In the genomic region with DNA sequence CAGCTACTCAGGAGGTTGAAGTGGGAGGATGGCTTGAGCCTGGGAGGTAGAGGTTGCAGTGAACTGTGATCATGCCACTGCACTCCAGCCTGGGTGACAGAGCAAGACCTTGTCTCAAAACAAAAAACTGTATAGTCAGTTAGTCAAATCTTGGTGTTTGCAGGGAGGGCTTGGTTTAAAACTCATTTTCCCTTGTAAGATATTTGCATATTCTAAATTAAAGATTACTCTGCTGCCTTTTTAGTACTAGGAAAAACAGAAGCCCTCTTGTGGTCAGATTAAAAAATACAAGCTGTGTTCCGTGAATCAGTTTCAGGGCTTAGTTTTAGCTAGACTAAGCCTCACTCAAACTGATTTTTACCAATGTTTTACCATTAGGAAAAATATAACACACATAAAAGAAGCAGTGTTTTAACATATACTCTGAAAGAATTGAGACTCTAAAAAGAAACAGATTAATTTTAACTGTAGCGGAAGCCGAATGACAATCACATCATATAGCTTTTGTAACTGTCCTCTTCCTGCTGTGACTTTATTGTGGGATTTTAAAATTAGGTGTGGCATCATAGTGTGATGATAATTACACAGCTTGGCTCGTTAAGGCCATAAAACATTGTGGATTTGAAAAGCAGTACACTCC, we compare ENCODE assay signal across 8 cellular contexts.
DNase-seq lines count a peak whose midpoint lies in the region; ATAC-seq and TF ChIP-seq lines count a peak whose summit lies in the region.

No MANE protein-coding gene starts in this region.

- no peaks in the 10 kb centered on the region for H3K36me3 ChIP-seq in mucosa of rectum (ENCODE audit: control insufficient read depth in 2 of 2, insufficient read depth in 2 of 2, low read length in 2 of 2)

- peak overlapping the region in 1 of 2 donors; percentile 62 for H3K27ac ChIP-seq in mucosa of rectum (ENCODE audit: low read depth in 2 of 2, low read length in 2 of 2)

- H3K4me1 ChIP-seq in mucosa of rectum (ENCODE audit: control insufficient read depth in 2 of 2, insufficient read depth in 2 of 2, low read length in 2 of 2), result peaks cover 0 to 7% of the 10 kb centered on the region in 2 donors

- H3K4me3 ChIP-seq in cardiac fibroblast (replicated peaks in 1 of 2; ENCODE audit: low read depth in 2 of 2, low read length in 2 of 2), result no peak overlapping the region
- H3K4me3 ChIP-seq in mucosa of rectum (ENCODE audit: low read length in 2 of 2), result peak overlapping the region; percentile 46 to 50

- DNase-seq in NCI-H2227 (lab: John Stamatoyannopoulos, UW; ENCODE audit: unreplicated experiment) (peak; percentile 16), NCI-H2227 treated with DMSO at 0.1 percent for 48 hours (lab: John Stamatoyannopoulos, UW) (no peak), NCI-H460 (ENCODE audit: extremely low read depth, low read depth) (peak; percentile 50), cardiac fibroblast (ENCODE audit: low read depth in 2 of 2) (peak; percentile 63 to 74), T-helper 9 cell (no peak)

- H3K27me3 ChIP-seq in mucosa of rectum (ENCODE audit: control insufficient read depth in 2 of 2, insufficient read depth in 2 of 2, low read length in 2 of 2), result peaks cover 0 to 1% of the 10 kb centered on the region in 2 donors

- peak; percentile 57 for ATAC-seq in HG02759 (IDR thresholded peaks at IDR 0.05; ENCODE audit: unreplicated experiment)
- no peak for ATAC-seq in HG03442 (IDR thresholded peaks at IDR 0.05; ENCODE audit: unreplicated experiment)

- no peaks in the 10 kb centered on the region for H3K9me3 ChIP-seq in mucosa of rectum (ENCODE audit: control insufficient read depth in 2 of 2, low read length in 2 of 2)

- peak; percentile 54 for TF ChIP-seq CTCF in cardiac fibroblast (IDR thresholded peaks at IDR 0.05; ENCODE audit: low read depth, low read length)

- peak overlapping the region in 1 of 2 donors; percentile 8 for H3K9ac ChIP-seq in mucosa of rectum (ENCODE audit: low read depth in 1 of 2, low read length in 2 of 2)

Comparison
In these comparisons a context has a peak if more than half of its experiments do, and no peak if none do; other contexts are left out.
1. DNase-seq: peak in NCI-H2227 (single experiment), NCI-H460 (single experiment) and cardiac fibroblast (2 of 2); none in NCI-H2227 treated with DMSO at 0.1 percent for 48 hours (single experiment) and T-helper 9 cell (single experiment).
2. H3K4me3 ChIP-seq: peak in mucosa of rectum (2 of 2); none in cardiac fibroblast (0 of 2).